Comparison of ENCODE assay signal across 21 cellular contexts in the genomic region with DNA sequence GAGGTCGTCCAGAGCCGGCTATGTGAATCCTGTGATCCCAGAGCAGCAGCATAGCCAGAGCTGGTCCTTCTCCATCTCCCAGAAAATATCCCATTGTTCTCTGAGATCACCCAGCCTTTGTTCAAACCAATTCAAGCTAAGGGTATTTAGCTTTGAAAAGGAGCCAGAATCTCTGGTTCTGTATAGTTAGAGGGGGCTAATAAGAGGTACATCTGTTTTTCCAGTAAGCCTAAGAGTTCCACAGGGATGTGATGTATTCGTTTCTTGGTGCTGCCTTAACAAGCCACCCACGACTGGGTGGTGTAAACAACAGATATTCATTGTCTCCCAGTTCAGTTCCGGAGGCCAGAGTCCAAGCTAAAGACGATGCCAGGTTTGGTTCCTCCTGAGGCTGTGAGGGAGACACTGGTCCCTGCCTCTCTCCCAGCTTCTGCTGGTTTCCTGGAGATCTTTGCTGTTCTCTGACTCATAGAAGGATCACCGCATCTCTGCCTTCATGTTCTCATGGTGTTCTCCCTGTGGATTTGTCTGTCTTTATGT.
"Had no signal": no experiment of that assay in that cellular context is flagged by ENCODE, and none has a peak within 500 bp of the region (broad histone marks: within the 10 kb centered on the region; RNA-seq: fewer than 3 reads in every experiment).

No MANE protein-coding gene starts in this region.

- ATAC-seq: effector memory CD8-positive, alpha-beta T cell; gastrocnemius medialis; natural killer cell; pancreas; sciatic nerve; stimulated activated memory B cell treated with anti-CD40 and anti-IgM and Interleukin-4, amounts not matched to agents 10 μg/mL and 1 μg/mL and 100 μg/mL, for 72 hours; stimulated activated naive CD8-positive, alpha-beta T cell treated with anti-CD3 and anti-CD28 coated beads, Interleukin-15, amount 100 ng/mL, for 72 hours had no signal

- H3K36me3 ChIP-seq: esophagus muscularis mucosa, gastrocnemius medialis, pancreas, prostate gland, spleen, suprapubic skin, tibial artery, upper lobe of left lung, uterus had no signal

- H3K9me3 ChIP-seq: esophagus muscularis mucosa, gastrocnemius medialis, pancreas, prostate gland, spleen, suprapubic skin, tibial artery, upper lobe of left lung, uterus had no signal

- H3K4me3 ChIP-seq: esophagus muscularis mucosa, gastrocnemius medialis, pancreas, prostate gland, spleen, suprapubic skin, tibial artery, upper lobe of left lung, uterus had no signal

- H3K4me1 ChIP-seq: esophagus muscularis mucosa, gastrocnemius medialis, pancreas, prostate gland, spleen, suprapubic skin, tibial artery, upper lobe of left lung, uterus had no signal

- H3K27ac ChIP-seq: epithelial cell of prostate, esophagus muscularis mucosa, gastrocnemius medialis, pancreas, prostate gland, spleen, suprapubic skin, tibial artery, upper lobe of left lung, uterus had no signal

- DNase-seq: effector memory CD8-positive, alpha-beta T cell; gastrocnemius medialis; glutamatergic neuron; immature natural killer cell; kidney; natural killer cell; pancreas; spleen; stimulated activated CD4-positive, alpha-beta T cell treated with anti-CD3 and anti-CD28 coated beads, Interleukin-15, amount 100 ng/mL, for 24 hours; stimulated activated CD4-positive, alpha-beta T cell treated with anti-CD3 and anti-CD28 coated beads, Interleukin-1b, Interleukin-23, amount 100 ng/mL, for 48 hours; stimulated activated CD4-positive, alpha-beta T cell treated with anti-CD3 and anti-CD28 coated beads, Interleukin-4, amount 100 ng/mL, for 24 hours; stimulated activated naive CD8-positive, alpha-beta T cell treated with anti-CD3 and anti-CD28 coated beads, Interleukin-15, amount 100 ng/mL, for 72 hours; tibial artery; upper lobe of left lung; uterus had no signal

- H3K27me3 ChIP-seq: esophagus muscularis mucosa, gastrocnemius medialis, pancreas, spleen, suprapubic skin, tibial artery, upper lobe of left lung, uterus had no signal
